ENCODE assay signal across 10 cellular contexts in genomic region chr7:129969881-129970446, GRCh38. TPM values are rescaled to one million over a fixed set of nuclear protein-coding genes. Genes with fewer than 3 reads are reported as not detected.
DNase-seq lines count a peak whose midpoint lies in the region; ATAC-seq, FAIRE-seq and TF ChIP-seq lines count a peak whose summit lies in the region.
"Had no signal": no experiment of that assay in that cellular context is flagged by ENCODE, and none has a peak within 500 bp of the region (broad histone marks: within the 10 kb centered on the region; RNA-seq: fewer than 3 reads in every experiment).

No MANE protein-coding gene starts in this region.

- no peaks in the 10 kb centered on the region for H3K27me3 ChIP-seq in mammary epithelial cell (ENCODE audit: insufficient read depth, low read length)
- H3K27me3 ChIP-seq in HepG2 (ENCODE audit: control insufficient read depth in 1 of 2, insufficient read depth in 2 of 2, low read length in 2 of 2) = peaks cover 0 to 2% of the 10 kb centered on the region in 2 experiments; a peak in 2 of 5 replicates

- no peak overlapping the region for H3K4me3 Mint-ChIP-seq in activated T-helper 1 cell treated with anti-CD3 and anti-CD28 coated beads, Interleukin-12 subunit alpha, Interleukin-12 subunit beta, Interleukin-2, Interleukin-4 antibody, amounts not matched to agents 30 ng/mL and 10 ng/mL and 1 ng/mL, durations not matched to agents 14 hours and 24 hours and 36 hours
- H3K4me3 Mint-ChIP-seq: B cell had no signal

- ATAC-seq in left ventricle myocardium superior = peak; percentile 25
- no peak for ATAC-seq in Right ventricle myocardium superior (ENCODE audit: poor library complexity)
- no peak for ATAC-seq in HepG2

- H2AFZ ChIP-seq in mammary epithelial cell (ENCODE audit: low read depth, low read length) (peak overlapping the region; percentile 72), HepG2 (ENCODE audit: low read length) (peak overlapping the region; percentile 71)

- H3K79me2 ChIP-seq in mammary epithelial cell (ENCODE audit: insufficient read depth, low read length) (no peaks in the 10 kb centered on the region), HepG2 (ENCODE audit: insufficient read depth, low read length) (no peaks in the 10 kb centered on the region)

- H4K20me1 ChIP-seq in mammary epithelial cell (ENCODE audit: insufficient read depth, low read length) (no peaks in the 10 kb centered on the region), HepG2 (ENCODE audit: insufficient read depth, low read length) (no peaks in the 10 kb centered on the region)

- H3K9ac ChIP-seq in mammary epithelial cell (ENCODE audit: insufficient read depth, low read length) (peak overlapping the region; percentile 71), HepG2 (ENCODE audit: insufficient read depth, low read depth, low read length) (peak overlapping the region; percentile 39; the same call in 1 of the 2 replicates)

- no peaks in the 10 kb centered on the region for H3K9me3 Mint-ChIP-seq in activated T-helper 1 cell treated with anti-CD3 and anti-CD28 coated beads, Interleukin-12 subunit alpha, Interleukin-12 subunit beta, Interleukin-2, Interleukin-4 antibody, amounts not matched to agents 30 ng/mL and 10 ng/mL and 1 ng/mL, durations not matched to agents 14 hours and 24 hours and 36 hours

- TF ChIP-seq RAD21 in HepG2 (CRISPR knock-in tag; IDR thresholded peaks at IDR 0.05) = no peak

- no peaks in the 10 kb centered on the region for H3K36me3 Mint-ChIP-seq in activated T-helper 1 cell treated with anti-CD3 and anti-CD28 coated beads, Interleukin-12 subunit alpha, Interleukin-12 subunit beta, Interleukin-2, Interleukin-4 antibody, amounts not matched to agents 30 ng/mL and 10 ng/mL and 1 ng/mL, durations not matched to agents 14 hours and 24 hours and 36 hours (ENCODE audit: low read depth)

- FAIRE-seq in HepG2 (lab: Jason Lieb, UNC) = no peak

- no peak for TF ChIP-seq POLR2A in HepG2 (IDR thresholded peaks at IDR 0.05; ENCODE audit: insufficient read depth in 1 of 2, low read depth in 2 of 2, low read length in 2 of 2)

- H3K4me2 ChIP-seq in mammary epithelial cell (ENCODE audit: insufficient read depth, low read depth, low read length) (peak overlapping the region; percentile 75), HepG2 (ENCODE audit: low read depth, low read length) (peak overlapping the region; percentile 66)

- H3K27ac ChIP-seq in mammary epithelial cell (ENCODE audit: insufficient read depth, low read depth, low read length) (peak overlapping the region; percentile 96), HepG2 (ENCODE audit: extremely low read length, insufficient read depth, low read length) (no peak overlapping the region)

- no peak for TF ChIP-seq EP300 in HepG2 (IDR thresholded peaks at IDR 0.05; ENCODE audit: low read depth in 2 of 2, low read length in 2 of 2)
- TF ChIP-seq EP300 in HepG2 (CRISPR knock-in tag; IDR thresholded peaks at IDR 0.05; ENCODE audit: borderline replicate concordance) = no peak

- H3K4me3 ChIP-seq in mammary epithelial cell (replicated peaks in 1 of 3; ENCODE audit: insufficient read depth in 1 of 3, low read depth in 2 of 3, low read length in 3 of 3) = peak overlapping the region in 1 of 3 experiments; percentile 14
- no peak overlapping the region for H3K4me3 ChIP-seq in HepG2 (replicated peaks in 1 of 3; ENCODE audit: insufficient read depth in 1 of 3, low read depth in 2 of 3, low read length in 3 of 3)

- POLR2A ChIA-PET in HepG2 (lab: Yijun Ruan, JAX) = interaction anchor here (0.6 to 1.7 kb wide), 4 partner anchors 11 to 39 kb away, joined by 3 to 7 read pairs (median 4); no protein-coding TSS in a partner anchor

- H3K9me3 ChIP-seq in mammary epithelial cell (replicated peaks; ENCODE audit: insufficient read depth, low read length) (no peaks in the 10 kb centered on the region), HepG2 (ENCODE audit: low read length) (no peaks in the 10 kb centered on the region)

- no peak overlapping the region for H3K27ac Mint-ChIP-seq in activated T-helper 1 cell treated with anti-CD3 and anti-CD28 coated beads, Interleukin-12 subunit alpha, Interleukin-12 subunit beta, Interleukin-2, Interleukin-4 antibody, amounts not matched to agents 30 ng/mL and 10 ng/mL and 1 ng/mL, durations not matched to agents 14 hours and 24 hours and 36 hours
- H3K27ac Mint-ChIP-seq: B cell had no signal

- CTCF ChIA-PET in mammary epithelial cell (lab: Charles Lee; ENCODE audit: low non-redundant PET) = no interaction called here
- CTCF ChIA-PET in HepG2 (lab: Yijun Ruan, JAX; ENCODE audit: low intra/inter-chr PET ratio, low total read pairs) = no interaction called here

- intact Hi-C loops in left ventricle myocardium superior (cut with micrococcal nuclease) = no loop called here
- intact Hi-C loops in Right ventricle myocardium superior (cut with DNase I) = no loop called here
- intact Hi-C loops in mammary epithelial cell (cut with micrococcal nuclease) = loop anchor here (1.0 to 2.0 kb wide), 4 partner anchors 12 to 40 kb away; partner anchors contain the start of gene UBE2H
- intact Hi-C loops in HepG2 (cut with micrococcal nuclease; ENCODE audit: unreplicated experiment) = no loop called here
- intact Hi-C loops in activated T-helper 1 cell treated with anti-CD3 and anti-CD28 coated beads, Interleukin-12 subunit alpha, Interleukin-12 subunit beta, Interleukin-2, Interleukin-4 antibody, amounts not matched to agents 30 ng/mL and 10 ng/mL and 1 ng/mL, durations not matched to agents 14 hours and 24 hours and 36 hours (cut with micrococcal nuclease) = no loop called here

- H3K4me1 Mint-ChIP-seq in activated T-helper 1 cell treated with anti-CD3 and anti-CD28 coated beads, Interleukin-12 subunit alpha, Interleukin-12 subunit beta, Interleukin-2, Interleukin-4 antibody, amounts not matched to agents 30 ng/mL and 10 ng/mL and 1 ng/mL, durations not matched to agents 14 hours and 24 hours and 36 hours (ENCODE audit: low read depth) = no peaks in the 10 kb centered on the region
- H3K4me1 Mint-ChIP-seq: B cell had no signal

- no peaks in the 10 kb centered on the region for H3K27me3 Mint-ChIP-seq in activated T-helper 1 cell treated with anti-CD3 and anti-CD28 coated beads, Interleukin-12 subunit alpha, Interleukin-12 subunit beta, Interleukin-2, Interleukin-4 antibody, amounts not matched to agents 30 ng/mL and 10 ng/mL and 1 ng/mL, durations not matched to agents 14 hours and 24 hours and 36 hours (ENCODE audit: insufficient read depth)
- H3K27me3 Mint-ChIP-seq: B cell had no signal

- DNase-seq in left ventricle myocardium superior (no peak), Right ventricle myocardium superior (no peak), mammary epithelial cell (peak; percentile 98), HepG2 (ENCODE audit: low spot score) (no peak), NCI-H2029 (lab: John Stamatoyannopoulos, UW) (no peak), NCI-H2196 (lab: John Stamatoyannopoulos, UW; ENCODE audit: unreplicated experiment) (no peak)
- no peak for DNase-seq in activated CD8-positive, alpha-beta memory T cell treated with anti-CD3 and anti-CD28 coated beads for 24 hours
- DNase-seq in activated T-helper 1 cell treated with anti-CD3 and anti-CD28 coated beads, Interleukin-12 subunit alpha, Interleukin-12 subunit beta, Interleukin-2, Interleukin-4 antibody, amounts not matched to agents 30 ng/mL and 10 ng/mL and 1 ng/mL, durations not matched to agents 14 hours and 24 hours and 36 hours (ENCODE audit: low spot score) = no peak
- DNase-seq: activated naive CD4-positive, alpha-beta T cell treated with Interleukin-2 at 50 U/mL for 16 hours had no signal

- 0% methylated on average over 3 of the region's 3 CpGs for WGBS in mammary epithelial cell (ENCODE audit: low coverage, missing lambda C conversion rate)
- 34% methylated on average over 3 of the region's 3 CpGs for WGBS in HepG2 (ENCODE audit: low lambda C conversion rate)

- peaks cover 21% of the 10 kb centered on the region for H3K4me1 ChIP-seq in mammary epithelial cell (ENCODE audit: insufficient read depth, low read length)
- H3K4me1 ChIP-seq in HepG2 (ENCODE audit: insufficient read depth, low read length) = peaks cover 39% of the 10 kb centered on the region

- no peak for TF ChIP-seq CTCF in mammary epithelial cell (conservative IDR thresholded peaks at IDR 0.05 in 1 of 2, IDR thresholded peaks at IDR 0.05 in 1 of 2; ENCODE audit: extremely low read depth in 1 of 2, insufficient read depth in 1 of 2, low read depth in 1 of 2, low read length in 2 of 2)
- no peak for TF ChIP-seq CTCF in HepG2 (CRISPR knock-in tag; IDR thresholded peaks at IDR 0.05)

- H3K36me3 ChIP-seq in mammary epithelial cell (ENCODE audit: insufficient read depth, low read length) (no peaks in the 10 kb centered on the region), HepG2 (replicated peaks in 1 of 2; ENCODE audit: control insufficient read depth in 1 of 2, insufficient read depth in 2 of 2, low read length in 2 of 2) (no peaks in the 10 kb centered on the region)

- BruUV-seq in mammary epithelial cell (replicated peaks; lab: Mats Ljungman, UMichigan) = TSS peak; percentile 77
- no TSS peak for BruUV-seq in HepG2 (replicated peaks; lab: Mats Ljungman, UMichigan)

- dilution Hi-C loops in mammary epithelial cell (cut with HindIII; ENCODE audit: low sequenced_read_pairs) = no loop called here

- in situ Hi-C loops in mammary epithelial cell (cut with MboI; ENCODE audit: low sequenced_read_pairs in 2 of 2) (no loop called here), HepG2 (cut with HindIII; ENCODE audit: extremely low pct_ligation_motif_present, low pct_unique_long_range_greater_than_20kb) (no loop called here)

RNA-seq across cellular contexts. Expression of gene UBE2H, which starts 17.2 kb away (rescaled TPM):
- total RNA-seq in left ventricle myocardium superior = 121 TPM
- total RNA-seq in Right ventricle myocardium superior = 96.8 TPM
- total RNA-seq in mammary epithelial cell = 100 to 1,000 TPM; 122 to 126 TPM
- polyA plus RNA-seq in mammary epithelial cell = 41.4 TPM
- 63.4 TPM for polyA minus RNA-seq in mammary epithelial cell
- 15.5 and 18.7 TPM in 2 replicates for total RNA-seq in HepG2 (2016; rRNA removed; fragmentation: Illumina TruSeq; extraction: Trizol)
- total RNA-seq in HepG2 (2016; cell fraction: cytosol; rRNA removed; fragmentation: Illumina TruSeq; extraction: Trizol; ENCODE audit: low read depth) = 1.3 and 1.9 TPM in 2 replicates
- 15.7 and 16.2 TPM in 2 replicates for total RNA-seq in HepG2 (2016; cell fraction: insoluble cytoplasmic fraction; rRNA removed; fragmentation: Illumina TruSeq; extraction: Trizol)
- 6.7 and 8.2 TPM in 2 replicates for total RNA-seq in HepG2 (2016; cell fraction: membrane; rRNA removed; fragmentation: Illumina TruSeq; extraction: Trizol)
- 17.1 and 18.4 TPM in 2 replicates for total RNA-seq in HepG2 (2016; cell fraction: nucleus; rRNA removed; fragmentation: Illumina TruSeq; extraction: Trizol)
- 40.1 and 43.7 TPM in 2 replicates for polyA plus RNA-seq in HepG2 (2011; rRNA removed)
- 13.5 and 24.5 TPM in 2 replicates for polyA plus RNA-seq in HepG2 (2011; cell fraction: cytosol; rRNA removed)
- 22.5 and 32.8 TPM in 2 replicates for polyA plus RNA-seq in HepG2 (2011; cell fraction: nucleus; rRNA removed)
- 50.8 and 52.0 TPM in 2 replicates for polyA plus RNA-seq in HepG2 (2012)
- polyA plus RNA-seq in HepG2 (2016; cell fraction: cytosol; fragmentation: Illumina TruSeq; extraction: Trizol; ENCODE audit: low read depth) = 1.9 TPM in 2 replicates
- polyA plus RNA-seq in HepG2 (2016; cell fraction: insoluble cytoplasmic fraction; fragmentation: Illumina TruSeq; extraction: Trizol; ENCODE audit: low read depth) = 17.0 and 20.2 TPM in 2 replicates
- polyA plus RNA-seq in HepG2 (2016; cell fraction: membrane; fragmentation: Illumina TruSeq; extraction: Trizol; ENCODE audit: low read depth) = 3.6 and 3.8 TPM in 2 replicates
- polyA plus RNA-seq in HepG2 (2016; cell fraction: nucleus; fragmentation: Illumina TruSeq; extraction: Trizol; ENCODE audit: insufficient read depth, low read depth) = 20.8 TPM in 2 replicates
- polyA minus RNA-seq in HepG2 (2011; rRNA and poly(A)+ RNA removed; ENCODE audit: low replicate concordance) = 21.8 and 29.4 TPM in 2 replicates
- polyA minus RNA-seq in HepG2 (2011; cell fraction: cytosol; rRNA and poly(A)+ RNA removed) = 24.0 and 36.2 TPM in 2 replicates
- polyA minus RNA-seq in HepG2 (2011; cell fraction: nucleus; rRNA and poly(A)+ RNA removed) = 60.9 and 63.9 TPM in 2 replicates
- total RNA-seq in activated T-helper 1 cell treated with anti-CD3 and anti-CD28 coated beads, Interleukin-12 subunit alpha, Interleukin-12 subunit beta, Interleukin-2, Interleukin-4 antibody, amounts not matched to agents 30 ng/mL and 10 ng/mL and 1 ng/mL, durations not matched to agents 14 hours and 24 hours and 36 hours = 27.1 TPM in 2 replicates
